Comparison of ENCODE assay signal across 23 cellular contexts in genomic region chr5:14699807-14700400, GRCh38. TPM values are rescaled to one million over a fixed set of nuclear protein-coding genes. Genes with fewer than 3 reads are reported as not detected.
A peak's percentile ranks its signal among the peaks of the same experiment; 100 is the strongest.
DNase-seq lines count a peak whose midpoint lies in the region; ATAC-seq and TF ChIP-seq lines count a peak whose summit lies in the region.
"Had no signal": no experiment of that assay in that cellular context is flagged by ENCODE, and none has a peak within 500 bp of the region (broad histone marks: within the 10 kb centered on the region; RNA-seq: fewer than 3 reads in every experiment).

No MANE protein-coding gene starts in this region.

- H3K4me1 ChIP-seq in ascending aorta: peaks cover 0 to 30% of the 10 kb centered on the region in 2 donors
- H3K4me1 ChIP-seq: neural progenitor cell, psoas muscle had no signal

- peaks cover 38% of the 10 kb centered on the region for H3K36me3 Mint-ChIP-seq in activated naive CD8-positive, alpha-beta T cell
- peaks cover 73% of the 10 kb centered on the region for H3K36me3 Mint-ChIP-seq in activated naive CD8-positive, alpha-beta T cell treated with anti-CD3 and anti-CD28 coated beads for 36 hours
- peaks cover 100% of the 10 kb centered on the region for H3K36me3 Mint-ChIP-seq in stimulated activated effector memory CD8-positive, alpha-beta T cell treated with anti-CD3 and anti-CD28 coated beads, Interleukin-12 subunit alpha, Interleukin-12 subunit beta, amount 100 ng/mL, for 72 hours

- no peaks in the 10 kb centered on the region for H3K27me3 ChIP-seq in ascending aorta
- H3K27me3 ChIP-seq: neural progenitor cell, tibial nerve had no signal

- no peaks in the 10 kb centered on the region for H3K27me3 Mint-ChIP-seq in activated naive CD8-positive, alpha-beta T cell
- H3K27me3 Mint-ChIP-seq in activated naive CD8-positive, alpha-beta T cell treated with anti-CD3 and anti-CD28 coated beads for 36 hours: no peaks in the 10 kb centered on the region
- H3K27me3 Mint-ChIP-seq: IgD-negative memory B cell had no signal

- no peak for TF ChIP-seq POLR2A in NB4 (IDR thresholded peaks at IDR 0.05; ENCODE audit: extremely low read depth, insufficient read length)

- H3K4me3 ChIP-seq in NB4 (ENCODE audit: low read depth, low read length) (no peak overlapping the region), ascending aorta (no peak overlapping the region)
- H3K4me3 ChIP-seq: neural progenitor cell, psoas muscle, tibial nerve had no signal

- peak overlapping the region; percentile 5 for H3K27ac Mint-ChIP-seq in activated naive CD8-positive, alpha-beta T cell
- H3K27ac Mint-ChIP-seq in activated naive CD8-positive, alpha-beta T cell treated with anti-CD3 and anti-CD28 coated beads for 36 hours: no peak overlapping the region
- peak overlapping the region; percentile 77 for H3K27ac Mint-ChIP-seq in stimulated activated effector memory CD8-positive, alpha-beta T cell treated with anti-CD3 and anti-CD28 coated beads, Interleukin-12 subunit alpha, Interleukin-12 subunit beta, amount 100 ng/mL, for 72 hours
- H3K27ac Mint-ChIP-seq: neural progenitor cell had no signal

- peak overlapping the region; percentile 57 to 64 for H3K27ac ChIP-seq in ascending aorta
- H3K27ac ChIP-seq: neural progenitor cell, psoas muscle, tibial nerve had no signal

- no peaks in the 10 kb centered on the region for H3K9me3 ChIP-seq in ascending aorta
- H3K9me3 ChIP-seq: psoas muscle, tibial nerve had no signal

- no peak for ATAC-seq in stimulated activated effector memory CD8-positive, alpha-beta T cell treated with anti-CD3 and anti-CD28 coated beads, Interleukin-12 subunit alpha, Interleukin-12 subunit beta, amount 100 ng/mL, for 72 hours
- ATAC-seq in GM19463 (IDR thresholded peaks at IDR 0.05; ENCODE audit: unreplicated experiment): no peak
- ATAC-seq: left colon had no signal

- no peak overlapping the region for H3K4me3 Mint-ChIP-seq in activated naive CD8-positive, alpha-beta T cell
- H3K4me3 Mint-ChIP-seq in activated naive CD8-positive, alpha-beta T cell treated with anti-CD3 and anti-CD28 coated beads for 36 hours: no peak overlapping the region
- no peak overlapping the region for H3K4me3 Mint-ChIP-seq in stimulated activated effector memory CD8-positive, alpha-beta T cell treated with anti-CD3 and anti-CD28 coated beads, Interleukin-12 subunit alpha, Interleukin-12 subunit beta, amount 100 ng/mL, for 72 hours
- H3K4me3 Mint-ChIP-seq: IgD-negative memory B cell, neural progenitor cell had no signal

- DNase-seq in activated naive CD8-positive, alpha-beta T cell treated with anti-CD3 and anti-CD28 coated beads for 36 hours: no peak
- peak; percentile 53 for DNase-seq in NB4 (ENCODE audit: low read depth)
- DNase-seq in ascending aorta (ENCODE audit: low spot score in 2 of 2): no peak
- DNase-seq in stimulated activated effector memory CD8-positive, alpha-beta T cell treated with anti-CD3 and anti-CD28 coated beads, Interleukin-12 subunit alpha, Interleukin-12 subunit beta, amount 100 ng/mL, for 72 hours (ENCODE audit: low spot score in 2 of 2): peak in 1 of 2 donors; percentile 28
- no peak for DNase-seq in cerebellar cortex (ENCODE audit: low spot score)
- DNase-seq: activated effector memory CD4-positive, alpha-beta T cell treated with Interleukin-2 at 50 U/mL for 16 hours; DMS79; effector memory CD4-positive, alpha-beta T cell; left colon; midbrain; MV-4-11; NCI-H187 treated with DMSO at 0.1 percent for 48 hours; NCI-H226; NCI-H774; psoas muscle; SIG-M5; stimulated activated CD4-positive, alpha-beta T cell treated with anti-CD3 and anti-CD28 coated beads, Interleukin-1b, Interleukin-23, amount 100 ng/mL, for 48 hours; stimulated activated naive CD4-positive, alpha-beta T cell had no signal

- TF ChIP-seq CTCF in NB4 (IDR thresholded peaks at IDR 0.05; ENCODE audit: low read depth, low read length) (no peak), ascending aorta (IDR thresholded peaks at IDR 0.05) (no peak)

- no peaks in the 10 kb centered on the region for H3K9me3 Mint-ChIP-seq in activated naive CD8-positive, alpha-beta T cell (ENCODE audit: low read depth)
- no peaks in the 10 kb centered on the region for H3K9me3 Mint-ChIP-seq in activated naive CD8-positive, alpha-beta T cell treated with anti-CD3 and anti-CD28 coated beads for 36 hours
- H3K9me3 Mint-ChIP-seq in stimulated activated effector memory CD8-positive, alpha-beta T cell treated with anti-CD3 and anti-CD28 coated beads, Interleukin-12 subunit alpha, Interleukin-12 subunit beta, amount 100 ng/mL, for 72 hours: no peaks in the 10 kb centered on the region
- H3K9me3 Mint-ChIP-seq: IgD-negative memory B cell, neural progenitor cell had no signal

- H3K36me3 ChIP-seq in ascending aorta: peaks cover 2 to 6% of the 10 kb centered on the region in 2 donors
- H3K36me3 ChIP-seq: neural progenitor cell had no signal

- peaks cover 73% of the 10 kb centered on the region for H3K4me1 Mint-ChIP-seq in activated naive CD8-positive, alpha-beta T cell (ENCODE audit: low read depth)
- H3K4me1 Mint-ChIP-seq in activated naive CD8-positive, alpha-beta T cell treated with anti-CD3 and anti-CD28 coated beads for 36 hours: peaks cover 50% of the 10 kb centered on the region
- H3K4me1 Mint-ChIP-seq in stimulated activated effector memory CD8-positive, alpha-beta T cell treated with anti-CD3 and anti-CD28 coated beads, Interleukin-12 subunit alpha, Interleukin-12 subunit beta, amount 100 ng/mL, for 72 hours: peaks cover 72% of the 10 kb centered on the region
- H3K4me1 Mint-ChIP-seq: neural progenitor cell had no signal

- intact Hi-C loops in ascending aorta (cut with DNase I): no loop called here

RNA-seq across cellular contexts. Expression of gene OTULIN, which starts 35.4 kb away (rescaled TPM):
- total RNA-seq in activated naive CD8-positive, alpha-beta T cell treated with anti-CD3 and anti-CD28 coated beads for 36 hours: 10 to 100 TPM; 68.9 TPM
- 56.9 TPM for total RNA-seq in ascending aorta
